ENCODE assay signal across 8 cellular contexts in the genomic region with DNA sequence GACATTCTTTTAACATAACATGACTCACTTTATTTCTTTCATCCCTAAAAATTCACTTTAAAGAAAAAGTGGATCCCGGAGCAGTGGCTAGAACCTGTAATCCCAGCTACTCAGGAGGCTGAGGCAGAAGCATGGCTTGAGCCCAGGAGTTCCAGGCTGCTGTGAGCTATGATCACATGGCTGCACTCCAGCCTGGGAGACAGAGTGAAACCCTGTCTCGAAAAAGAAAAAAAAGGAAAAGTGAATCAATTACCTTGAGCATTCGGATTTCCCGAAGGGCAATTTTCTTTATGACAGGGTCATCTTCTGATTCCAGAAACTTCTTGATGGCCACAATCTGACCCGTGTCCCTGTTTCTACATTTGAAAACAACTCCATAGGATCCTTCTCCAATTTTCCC. TPM values are rescaled to one million over a fixed set of nuclear protein-coding genes. Genes with fewer than 3 reads are reported as not detected.
A peak's percentile ranks its signal among the peaks of the same experiment; 100 is the strongest.
DNase-seq lines count a peak whose midpoint lies in the region; ATAC-seq and TF ChIP-seq lines count a peak whose summit lies in the region.

No MANE protein-coding gene starts in this region.

- CTCF ChIA-PET in AG04450 (lab: Charles Lee): no interaction called here

- no peak overlapping the region for H2BK15ac ChIP-seq in neuronal stem cell (ENCODE audit: low read length)

- no peak overlapping the region for H3K14ac ChIP-seq in neuronal stem cell (ENCODE audit: low read length)

- WGBS in neuronal stem cell (ENCODE audit: extremely low coverage in 2 of 2, insufficient read length in 2 of 2, insufficient replicate concordance in 1 of 2), 2 donors: no CpG with 5 or more reads among the region's 5 CpGs

- H3K27me3 Mint-ChIP-seq in naive thymus-derived CD8-positive, alpha-beta T cell: peaks cover 0 to 15% (median 2%) of the 10 kb centered on the region in 5 donors

- TF ChIP-seq CTCF in AG04450 (IDR thresholded peaks at IDR 0.05; ENCODE audit: low read depth, low read length): no peak
- TF ChIP-seq CTCF in colonic mucosa (IDR thresholded peaks at IDR 0.05): no peak

- H2BK120ac ChIP-seq in neuronal stem cell (ENCODE audit: low read depth, low read length): no peak overlapping the region

- H3K36me3 Mint-ChIP-seq in naive thymus-derived CD8-positive, alpha-beta T cell: no peaks in the 10 kb centered on the region

- ATAC-seq in naive thymus-derived CD8-positive, alpha-beta T cell: no peak
- ATAC-seq in HG03045 (IDR thresholded peaks at IDR 0.05; ENCODE audit: unreplicated experiment): no peak

- no peak overlapping the region for H4K8ac ChIP-seq in neuronal stem cell (ENCODE audit: low read depth, low read length)

- H2AK5ac ChIP-seq in neuronal stem cell (ENCODE audit: low read depth, low read length): no peak overlapping the region

- H3K36me3 ChIP-seq in HUES6 (ENCODE audit: control insufficient read depth, insufficient read depth, low read length) (no peaks in the 10 kb centered on the region), colonic mucosa (no peaks in the 10 kb centered on the region), neuronal stem cell (replicated peaks in 1 of 2; ENCODE audit: control insufficient read depth in 2 of 2, insufficient read depth in 2 of 2, low read length in 2 of 2) (no peaks in the 10 kb centered on the region)

- no peaks in the 10 kb centered on the region for H3K9me3 ChIP-seq in AG04450 (ENCODE audit: control insufficient read depth, insufficient read depth, low read length)
- no peaks in the 10 kb centered on the region for H3K9me3 ChIP-seq in HUES6 (ENCODE audit: control insufficient read depth, insufficient read depth, low read depth, low read length)
- no peaks in the 10 kb centered on the region for H3K9me3 ChIP-seq in colonic mucosa
- no peaks in the 10 kb centered on the region for H3K9me3 ChIP-seq in neuronal stem cell (replicated peaks in 1 of 2; ENCODE audit: control insufficient read depth in 2 of 2, insufficient read depth in 1 of 2, low read depth in 1 of 2, low read length in 2 of 2)

- H2BK5ac ChIP-seq in neuronal stem cell (ENCODE audit: low read length): no peak overlapping the region

- no peaks in the 10 kb centered on the region for H3K27me3 ChIP-seq in AG04450 (ENCODE audit: control insufficient read depth, insufficient read depth, low read length)
- peaks cover 12% of the 10 kb centered on the region; the same call in 1 of the 2 replicates for H3K27me3 ChIP-seq in HUES6 (ENCODE audit: control insufficient read depth, insufficient read depth, low read length)
- no peaks in the 10 kb centered on the region for H3K27me3 ChIP-seq in colonic mucosa
- H3K27me3 ChIP-seq in neuronal stem cell (ENCODE audit: control insufficient read depth in 3 of 3, insufficient read depth in 3 of 3, low read depth in 1 of 3, low read length in 3 of 3): no peaks in the 10 kb centered on the region

- DNase-seq in AG04450 (ENCODE audit: low read depth, low spot score) (no peak), colonic mucosa (peak; percentile 47), putamen (ENCODE audit: low spot score) (no peak), neuronal stem cell (ENCODE audit: low spot score) (no peak), NCI-H1048 (lab: John Stamatoyannopoulos, UW) (no peak)
- DNase-seq in naive thymus-derived CD8-positive, alpha-beta T cell: no peak

- H3K4me3 Mint-ChIP-seq in naive thymus-derived CD8-positive, alpha-beta T cell: peak overlapping the region in 8 of 10 donors; percentile 19 to 94 (median 91)

- H3K27ac ChIP-seq in AG04450 (ENCODE audit: low read depth, low read length) (no peak overlapping the region), HUES6 (ENCODE audit: low read depth, low read length) (no peak overlapping the region), colonic mucosa (peak overlapping the region; percentile 92), neuronal stem cell (replicated peaks; ENCODE audit: low read length) (no peak overlapping the region)

- H4K91ac ChIP-seq in neuronal stem cell (ENCODE audit: low read depth, low read length, poor library complexity): no peak overlapping the region

- no peak overlapping the region for H3K4ac ChIP-seq in neuronal stem cell (ENCODE audit: low read length)

- peaks cover 7 to 34% (median 16%) of the 10 kb centered on the region in 4 donors for H3K4me1 Mint-ChIP-seq in naive thymus-derived CD8-positive, alpha-beta T cell

- no peak overlapping the region for H2BK12ac ChIP-seq in neuronal stem cell (ENCODE audit: low read length)

- H3K9ac ChIP-seq in HUES6 (ENCODE audit: low read length): no peak overlapping the region
- no peak overlapping the region for H3K9ac ChIP-seq in colonic mucosa (ENCODE audit: low read depth in 2 of 2, low read length in 2 of 2)
- H3K9ac ChIP-seq in neuronal stem cell (ENCODE audit: low read depth, low read length, poor library complexity): no peak overlapping the region

- no peak overlapping the region for H3K23ac ChIP-seq in neuronal stem cell (ENCODE audit: low read depth, low read length, poor library complexity)

- no peak overlapping the region for H3K27ac Mint-ChIP-seq in naive thymus-derived CD8-positive, alpha-beta T cell

- no peak overlapping the region for H3K18ac ChIP-seq in neuronal stem cell (ENCODE audit: low read length)

- POLR2A ChIA-PET in AG04450 (lab: Yijun Ruan, JAX): no interaction called here
- POLR2A ChIA-PET in naive thymus-derived CD8-positive, alpha-beta T cell (lab: Charles Lee): no interaction called here

- peaks cover 8% of the 10 kb centered on the region for H3K4me1 ChIP-seq in HUES6 (ENCODE audit: control insufficient read depth, insufficient read depth, low read length)
- no peaks in the 10 kb centered on the region for H3K4me1 ChIP-seq in colonic mucosa
- H3K4me1 ChIP-seq in neuronal stem cell (ENCODE audit: control insufficient read depth in 2 of 2, insufficient read depth in 1 of 2, low read depth in 1 of 2, low read length in 2 of 2): peaks cover 4 to 5% of the 10 kb centered on the region in 2 donors

- H2AFZ ChIP-seq in neuronal stem cell (ENCODE audit: low read length): no peak overlapping the region

- intact Hi-C loops in colonic mucosa (cut with DNase I): no loop called here

- no peaks in the 10 kb centered on the region for H3K79me1 ChIP-seq in neuronal stem cell (ENCODE audit: low read depth, low read length)

- peak overlapping the region; percentile 61 for H3K4me3 ChIP-seq in AG04450 (ENCODE audit: low read depth, low read length)
- peak overlapping the region; percentile 65 for H3K4me3 ChIP-seq in HUES6 (ENCODE audit: low read depth, low read length)
- peak overlapping the region; percentile 71 for H3K4me3 ChIP-seq in colonic mucosa
- no peak overlapping the region for H3K4me3 ChIP-seq in neuronal stem cell (ENCODE audit: low read length in 2 of 2)

- no peak overlapping the region for H3K4me2 ChIP-seq in neuronal stem cell (ENCODE audit: insufficient read depth, low read length, poor library complexity, severe bottlenecking)

- H3K9me3 Mint-ChIP-seq in naive thymus-derived CD8-positive, alpha-beta T cell: no peaks in the 10 kb centered on the region

RNA-seq across cellular contexts. Expression of a gene that starts 1.2 kb away (rescaled TPM):
- polyA plus RNA-seq in AG04450 (2011; rRNA removed): 8.2 and 20.1 TPM in 2 replicates
- 14.8 and 17.5 TPM in 2 replicates for polyA minus RNA-seq in AG04450 (2011; rRNA and poly(A)+ RNA removed)
- total RNA-seq in colonic mucosa: 10 to 100 TPM; 16.2 to 36.2 TPM
- 1 to 10 TPM; 3.9 to 7.0 TPM for total RNA-seq in naive thymus-derived CD8-positive, alpha-beta T cell
- polyA plus RNA-seq in naive thymus-derived CD8-positive, alpha-beta T cell: 1 to 10 TPM in 2 of 3 donors, under 1 TPM in 1; 0.90 to 9.0 (median 1.5) TPM
- 1.5 TPM for polyA plus RNA-seq in neuronal stem cell (2013, experiment 1 of 2)
- 3.0 TPM for polyA plus RNA-seq in neuronal stem cell (2013, experiment 2 of 2)

Comparison
In these comparisons a context has a peak if more than half of its experiments do, and no peak if none do; other contexts are left out.
1. H3K4me3 ChIP-seq: peak in AG04450 (single experiment), HUES6 (single experiment) and colonic mucosa (single experiment); none in neuronal stem cell (0 of 2).